ENCODE assay signal across 19 cellular contexts in the genomic region with DNA sequence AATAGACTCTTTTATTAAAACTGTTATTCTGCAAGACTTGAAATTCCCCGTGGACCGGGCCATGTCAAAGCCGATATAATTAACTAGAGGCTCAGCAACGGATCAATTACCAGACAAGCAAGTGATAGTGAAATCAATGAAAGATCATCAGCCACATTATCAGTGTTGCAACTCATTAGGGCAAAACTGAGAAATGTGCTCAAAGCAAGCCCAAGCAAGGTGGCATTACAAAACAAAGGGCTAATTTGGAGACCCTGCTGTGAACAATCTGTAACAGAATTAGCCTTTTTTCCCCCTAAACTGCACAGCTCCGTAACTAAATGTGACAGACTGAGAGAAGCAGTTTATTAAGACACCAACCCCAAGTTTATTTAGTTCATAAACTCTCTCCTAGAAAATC.
DNase-seq lines count a peak whose midpoint lies in the region; ATAC-seq and TF ChIP-seq lines count a peak whose summit lies in the region.
"Had no signal": no experiment of that assay in that cellular context is flagged by ENCODE, and none has a peak within 500 bp of the region (broad histone marks: within the 10 kb centered on the region; RNA-seq: fewer than 3 reads in every experiment).

No MANE protein-coding gene starts in this region.

- no peaks in the 10 kb centered on the region for H3K36me3 Mint-ChIP-seq in glutamatergic neuron (ENCODE audit: unreplicated experiment)
- no peaks in the 10 kb centered on the region for H3K36me3 Mint-ChIP-seq in neural progenitor cell
- H3K36me3 Mint-ChIP-seq: CD4-positive, alpha-beta memory T cell had no signal

- H3K27me3 ChIP-seq in Loucy (ENCODE audit: insufficient read depth, low read length, poor library complexity, severe bottlenecking) (no peaks in the 10 kb centered on the region), neural progenitor cell (peaks cover 45% of the 10 kb centered on the region)
- H3K27me3 ChIP-seq: MG63, SJCRH30 had no signal

- H3K79me2 ChIP-seq in Loucy (ENCODE audit: insufficient read depth, low read length) (no peaks in the 10 kb centered on the region), neural progenitor cell (ENCODE audit: low read depth) (no peaks in the 10 kb centered on the region)

- H3K9me3 ChIP-seq in ES-I3 (ENCODE audit: control insufficient read depth, insufficient read depth, low read length): no peaks in the 10 kb centered on the region
- no peaks in the 10 kb centered on the region for H3K9me3 ChIP-seq in Loucy (ENCODE audit: insufficient read depth, low read depth, low read length)
- no peaks in the 10 kb centered on the region for H3K9me3 ChIP-seq in neural progenitor cell (ENCODE audit: low read depth)
- H3K9me3 ChIP-seq: MG63, SJCRH30 had no signal

- H3K9me2 ChIP-seq in Loucy (replicated peaks; ENCODE audit: low read depth, low read length): no peaks in the 10 kb centered on the region

- peaks cover 2% of the 10 kb centered on the region for H3K27me3 Mint-ChIP-seq in glutamatergic neuron (ENCODE audit: unreplicated experiment)
- peaks cover 8% of the 10 kb centered on the region for H3K27me3 Mint-ChIP-seq in neural progenitor cell (ENCODE audit: insufficient read depth, low read depth)

- H2AFZ ChIP-seq in Loucy (ENCODE audit: low read length) (peak overlapping the region; percentile 22; the same call in 1 of the 2 replicates), neural progenitor cell (replicated peaks) (no peak overlapping the region)

- H3K4me3 ChIP-seq in Loucy (ENCODE audit: low read length, poor library complexity, severe bottlenecking): no peak overlapping the region
- H3K4me3 ChIP-seq in neural progenitor cell: no peak overlapping the region
- H3K4me3 ChIP-seq: MG63, SJCRH30 had no signal

- H3K4me2 ChIP-seq in Loucy (ENCODE audit: low read depth, low read length, poor library complexity, severe bottlenecking) (no peak overlapping the region), neural progenitor cell (peak overlapping the region; percentile 64)
- H3K4me2 ChIP-seq: KMS-11 had no signal

- H3K27ac ChIP-seq in neural progenitor cell: no peak overlapping the region
- H3K27ac ChIP-seq: HL-60, KMS-11, RWPE1, SJCRH30 had no signal

- H3K4me3 Mint-ChIP-seq in glutamatergic neuron (ENCODE audit: unreplicated experiment): peak overlapping the region; percentile 79
- H3K4me3 Mint-ChIP-seq in neural progenitor cell: no peak overlapping the region
- H3K4me3 Mint-ChIP-seq: CD4-positive, alpha-beta memory T cell had no signal

- no peak for ATAC-seq in HG03095 (IDR thresholded peaks at IDR 0.05; ENCODE audit: unreplicated experiment)
- ATAC-seq: HCT116 had no signal

- H4K20me1 ChIP-seq in Loucy (ENCODE audit: insufficient read depth, low read length, poor library complexity, severe bottlenecking): no peaks in the 10 kb centered on the region
- no peaks in the 10 kb centered on the region for H4K20me1 ChIP-seq in neural progenitor cell (ENCODE audit: low read depth)

- H3K27ac Mint-ChIP-seq in glutamatergic neuron (ENCODE audit: unreplicated experiment) (peak overlapping the region; percentile 89), neural progenitor cell (no peak overlapping the region)
- H3K27ac Mint-ChIP-seq: CD4-positive, alpha-beta memory T cell had no signal

- TF ChIP-seq CTCF in Loucy (conservative IDR thresholded peaks at IDR 0.05; ENCODE audit: low read length) (no peak), glutamatergic neuron (IDR thresholded peaks at IDR 0.05; ENCODE audit: partially characterized antibody, unreplicated experiment) (no peak), neural progenitor cell (IDR thresholded peaks at IDR 0.05) (no peak)

- H3K36me3 ChIP-seq in ES-I3 (ENCODE audit: insufficient read depth, low read length) (no peaks in the 10 kb centered on the region), Loucy (ENCODE audit: insufficient read depth, low read length) (no peaks in the 10 kb centered on the region), neural progenitor cell (no peaks in the 10 kb centered on the region)
- H3K36me3 ChIP-seq: MG63 had no signal

- H3K4me1 ChIP-seq in ES-I3 (ENCODE audit: insufficient read depth, low read length) (peaks cover 33% of the 10 kb centered on the region), Loucy (ENCODE audit: insufficient read depth, low read length, poor library complexity, severe bottlenecking) (peaks cover 17% of the 10 kb centered on the region), neural progenitor cell (peaks cover 37% of the 10 kb centered on the region)

- peaks cover 74% of the 10 kb centered on the region for H3K4me1 Mint-ChIP-seq in glutamatergic neuron (ENCODE audit: low read depth, unreplicated experiment)
- peaks cover 41% of the 10 kb centered on the region for H3K4me1 Mint-ChIP-seq in neural progenitor cell

- H3F3A ChIP-seq in Loucy (ENCODE audit: low read depth): no peaks in the 10 kb centered on the region
- H3F3A ChIP-seq in neural progenitor cell (ENCODE audit: low read depth): peaks cover 25% of the 10 kb centered on the region

- DNase-seq in glutamatergic neuron (peak; percentile 35), neural progenitor cell (ENCODE audit: low spot score) (no peak), LoVo (ENCODE audit: low spot score) (no peak), NCI-H510A (lab: John Stamatoyannopoulos, UW) (no peak)
- no peak for DNase-seq in stimulated activated CD4-positive, alpha-beta T cell treated with anti-CD3 and anti-CD28 coated beads, Interleukin-4, amount 100 ng/mL, for 4 hours
- DNase-seq: Calu3; CD4-positive, alpha-beta memory T cell; MG63; NCI-H146; NCI-H2081 treated with DMSO at 0.1 percent for 48 hours; NK-92 treated with Interleukin-12 subunit alpha and Interleukin-12 subunit beta, amount 100 ng/mL, for 24 hours; SJCRH30 had no signal

- H3K9ac ChIP-seq in ES-I3 (ENCODE audit: low read depth, low read length): peak overlapping the region; percentile 1; the same call in 1 of the 2 replicates
- no peak overlapping the region for H3K9ac ChIP-seq in Loucy (ENCODE audit: low read depth, low read length, poor library complexity, severe bottlenecking)
- no peak overlapping the region for H3K9ac ChIP-seq in neural progenitor cell
- H3K9ac ChIP-seq: KMS-11 had no signal

- H3K9me3 Mint-ChIP-seq in glutamatergic neuron (ENCODE audit: unreplicated experiment): peaks cover 2% of the 10 kb centered on the region
- H3K9me3 Mint-ChIP-seq in neural progenitor cell: no peaks in the 10 kb centered on the region
